In the genomic region with DNA sequence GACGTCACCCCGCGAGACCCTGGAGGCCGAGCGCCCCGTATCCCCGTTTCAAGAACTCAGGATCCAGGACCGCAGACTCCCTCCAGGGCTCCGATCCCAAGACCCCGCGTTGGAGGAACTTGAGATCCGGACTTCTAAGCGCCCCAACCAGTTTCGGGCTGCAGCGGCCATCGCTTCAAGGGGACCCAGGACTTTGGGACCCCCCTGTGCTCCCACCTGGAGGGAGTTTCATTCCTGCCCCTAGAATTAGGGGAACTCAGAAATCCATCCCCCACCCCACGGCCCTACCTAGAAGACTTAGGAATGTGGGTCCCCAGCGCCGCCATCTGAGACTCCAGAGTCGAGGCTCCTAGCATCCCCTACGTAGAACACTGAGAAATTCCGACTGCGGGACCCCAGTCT, we compare ENCODE assay signal across 8 cellular contexts.
A peak's percentile ranks its signal among the peaks of the same experiment; 100 is the strongest.
DNase-seq lines count a peak whose midpoint lies in the region; ATAC-seq and TF ChIP-seq lines count a peak whose summit lies in the region.

No MANE protein-coding gene starts in this region.

- peak overlapping the region; percentile 84 for H3K4me3 ChIP-seq in GM12875 (ENCODE audit: low read depth, low read length)
- peak overlapping the region; percentile 86 for H3K4me3 ChIP-seq in fibroblast of mammary gland (ENCODE audit: control insufficient read depth, low read depth, low read length)
- peak overlapping the region; percentile 92 for H3K4me3 ChIP-seq in retinal pigment epithelial cell (ENCODE audit: low read length)

- DNase-seq in fibroblast of mammary gland (ENCODE audit: low read depth) (no peak), retinal pigment epithelial cell (ENCODE audit: low read depth) (no peak), AG08396 (ENCODE audit: low spot score) (no peak), NCI-H2029 treated with DMSO at 0.1 percent for 48 hours (lab: John Stamatoyannopoulos, UW) (no peak)
- no peak for DNase-seq in effector CD8-positive, alpha-beta T cell (lab: John Stamatoyannopoulos, UW)

- ATAC-seq in SK-N-SH treated with all-trans-retinoic acid at 6 μM for 48 hours (no peak), HG03159 (IDR thresholded peaks at IDR 0.05; ENCODE audit: unreplicated experiment) (no peak)

- TF ChIP-seq CTCF in GM12875 (IDR thresholded peaks at IDR 0.05; ENCODE audit: borderline replicate concordance, insufficient read depth, low read depth, low read length) (no peak), fibroblast of mammary gland (conservative IDR thresholded peaks at IDR 0.05; ENCODE audit: control insufficient read depth, insufficient read depth, low read depth, low read length) (no peak), retinal pigment epithelial cell (conservative IDR thresholded peaks at IDR 0.05; ENCODE audit: low read depth, low read length) (no peak)

TF ChIP-seq in SK-N-SH treated with all-trans-retinoic acid at 6 μM for 48 hours, 23 proteins besides CTCF, POLR2A, EP300 and RAD21:
- TF ChIP-seq ZNF565 (CRISPR knock-in tag; conservative IDR thresholded peaks at IDR 0.05; ENCODE audit: low read depth) (no peak), ISL1 (CRISPR knock-in tag; IDR thresholded peaks at IDR 0.05) (no peak), SNAI2 (CRISPR knock-in tag; IDR thresholded peaks at IDR 0.05) (0 out of 2 replicates have a peak, but pooled peaks have one; percentile 2)
